ENCODE assay signal across 19 cellular contexts in the genomic region with DNA sequence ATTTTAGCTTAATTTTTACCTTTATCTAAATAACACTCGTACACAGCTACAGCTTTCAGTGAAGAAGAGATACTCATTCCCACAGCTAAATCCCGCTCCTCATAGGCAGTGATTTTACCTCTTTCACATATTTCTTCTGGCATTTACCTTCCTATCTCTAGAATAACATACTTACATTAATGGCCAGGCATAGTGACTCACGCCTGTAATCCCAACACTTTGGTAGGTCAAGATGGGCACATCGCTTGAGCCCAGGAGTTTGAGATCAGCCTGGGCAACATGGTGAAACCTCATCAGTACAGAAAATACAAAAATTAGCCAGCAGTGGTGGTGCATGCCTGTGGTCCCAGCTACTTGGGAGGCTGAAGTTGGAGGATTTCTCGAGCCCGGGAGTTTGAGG.
DNase-seq lines count a peak whose midpoint lies in the region; ATAC-seq and TF ChIP-seq lines count a peak whose summit lies in the region.
"Had no signal": no experiment of that assay in that cellular context is flagged by ENCODE, and none has a peak within 500 bp of the region (broad histone marks: within the 10 kb centered on the region; RNA-seq: fewer than 3 reads in every experiment).

No MANE protein-coding gene starts in this region.

- H2BK20ac ChIP-seq in IMR-90 (ENCODE audit: low read depth, low read length), result no peak overlapping the region

- H3K23ac ChIP-seq in IMR-90 (ENCODE audit: low read depth, low read length), result no peak overlapping the region

- H3K18ac ChIP-seq in IMR-90 (ENCODE audit: low read depth, low read length), result 0 out of 2 replicates have a peak overlapping the region, but pooled peaks have one; percentile 4

- TF ChIP-seq RAD21 in IMR-90 (IDR thresholded peaks at IDR 0.05; ENCODE audit: low read length), result no peak

- POLR2A ChIA-PET in IMR-90 (lab: Charles Lee; ENCODE audit: unreplicated experiment), result no interaction called here
- POLR2A ChIA-PET in Panc1 (lab: Charles Lee), result interaction anchor here (0.6 kb wide), 1 partner anchor 96 kb away, joined by 4 read pairs; no protein-coding TSS in a partner anchor

- no peak overlapping the region for H4K5ac ChIP-seq in IMR-90 (ENCODE audit: low read depth, low read length)

- in situ Hi-C loops in IMR-90 (cut with MboI; ENCODE audit: low sequenced_read_pairs), result no loop called here
- in situ Hi-C loops in Panc1 (cut with HindIII; ENCODE audit: low pct_unique_long_range_greater_than_20kb, low sequenced_read_pairs), result no loop called here

- no peak for TF ChIP-seq POLR2A in IMR-90 (IDR thresholded peaks at IDR 0.05; ENCODE audit: low read depth, low read length)

- H3K4me2 ChIP-seq in IMR-90 (ENCODE audit: low read depth, low read length), result no peak overlapping the region
- H3K4me2 ChIP-seq: BLaER1 had no signal

- no peak overlapping the region for H4K91ac ChIP-seq in IMR-90 (ENCODE audit: insufficient read depth, low read depth, low read length)

- WGBS in IMR-90 (ENCODE audit: extremely low coverage in 2 of 2, insufficient read length in 1 of 2), 2 experiments, result 90% methylated on average over 3 of the region's 6 CpGs; no CpG with 5 or more reads in 1 of the 2 experiments

- no peaks in the 10 kb centered on the region for H4K20me1 ChIP-seq in IMR-90 (ENCODE audit: insufficient read depth, low read length)
- H4K20me1 ChIP-seq: BLaER1 had no signal

- H2AK9ac ChIP-seq in IMR-90 (replicated peaks; ENCODE audit: low read depth, low read length, poor library complexity), result no peak overlapping the region

- no peak overlapping the region for H2AFZ ChIP-seq in IMR-90 (replicated peaks; ENCODE audit: low read length, poor library complexity)
- H2AFZ ChIP-seq: GM23248 had no signal

- peaks cover 46% of the 10 kb centered on the region for H3K4me1 ChIP-seq in left ventricle myocardium inferior
- H3K4me1 ChIP-seq in IMR-90 (ENCODE audit: control insufficient read depth, insufficient read depth, low read length), result peaks cover 14% of the 10 kb centered on the region
- peaks cover 19% of the 10 kb centered on the region for H3K4me1 ChIP-seq in Panc1 (ENCODE audit: control insufficient read depth, insufficient read depth, low read length)
- peaks cover 3 to 62% (median 56%) of the 10 kb centered on the region in 5 donors for H3K4me1 ChIP-seq in subcutaneous abdominal adipose tissue (ENCODE audit: control insufficient read depth in 5 of 5, insufficient read depth in 5 of 5, low read length in 5 of 5)
- H3K4me1 ChIP-seq: BLaER1 had no signal

- H2AK5ac ChIP-seq in IMR-90 (ENCODE audit: low read depth, low read length), result peak overlapping the region; percentile 69; the same call in 1 of the 2 replicates

- H3K27ac ChIP-seq in left ventricle myocardium inferior (replicated peaks) (peak overlapping the region; percentile 76), IMR-90 (ENCODE audit: insufficient read depth, low read length) (no peak overlapping the region), Panc1 (ENCODE audit: low read length) (peak overlapping the region; percentile 29; the same call in 1 of the 2 replicates), subcutaneous abdominal adipose tissue (ENCODE audit: low read depth, low read length) (peak overlapping the region; percentile 74)
- H3K27ac ChIP-seq: 22Rv1, BLaER1, C4-2B, GM23248 had no signal

- H3K14ac ChIP-seq in IMR-90 (replicated peaks; ENCODE audit: low read depth, low read length), result no peak overlapping the region

- ATAC-seq in Right ventricle myocardium inferior (no peak), IMR-90 (ENCODE audit: low read depth) (no peak), Panc1 (no peak), HG03196 (IDR thresholded peaks at IDR 0.05; ENCODE audit: unreplicated experiment) (no peak), GM18867 (IDR thresholded peaks at IDR 0.05; ENCODE audit: unreplicated experiment) (no peak)
- ATAC-seq: CD8-positive, alpha-beta T cell had no signal

- CTCF ChIA-PET in IMR-90 (lab: Yijun Ruan, JAX), result interaction anchor here (1.0 kb wide), 1 partner anchor 21 kb away, joined by 3 read pairs; no protein-coding TSS in a partner anchor
- CTCF ChIA-PET in Panc1 (lab: Charles Lee), result no interaction called here

- dilution Hi-C loops in IMR-90 (cut with HindIII; ENCODE audit: low sequenced_read_pairs, unreplicated experiment), result no loop called here

- H3K4me3 ChIP-seq in left ventricle myocardium inferior, result no peak overlapping the region
- no peak overlapping the region for H3K4me3 ChIP-seq in IMR-90 (ENCODE audit: insufficient read depth, low read depth, low read length)
- no peak overlapping the region for H3K4me3 ChIP-seq in Panc1 (ENCODE audit: low read depth in 2 of 2, low read length in 2 of 2)
- no peak overlapping the region for H3K4me3 ChIP-seq in subcutaneous abdominal adipose tissue (ENCODE audit: low read depth in 1 of 5, low read length in 5 of 5)
- H3K4me3 ChIP-seq: BLaER1, GM23248 had no signal

- H3K9ac ChIP-seq in IMR-90 (ENCODE audit: low read depth, low read length) (no peak overlapping the region), subcutaneous abdominal adipose tissue (ENCODE audit: low read length in 5 of 5) (no peak overlapping the region)
- H3K9ac ChIP-seq: BLaER1, GM23248 had no signal

- intact Hi-C loops in left ventricle myocardium inferior (cut with micrococcal nuclease), result no loop called here
- intact Hi-C loops in Right ventricle myocardium inferior (cut with DNase I), result no loop called here
- intact Hi-C loops in IMR-90 (cut with micrococcal nuclease), result no loop called here
- intact Hi-C loops in Panc1 (cut with micrococcal nuclease; ENCODE audit: unreplicated experiment), result no loop called here

- no peak overlapping the region for H2BK120ac ChIP-seq in IMR-90 (ENCODE audit: low read depth, low read length)

- no peaks in the 10 kb centered on the region for H3K27me3 ChIP-seq in left ventricle myocardium inferior (ENCODE audit: low read depth)
- H3K27me3 ChIP-seq in IMR-90 (ENCODE audit: control insufficient read depth, insufficient read depth, low read length), result no peaks in the 10 kb centered on the region
- no peaks in the 10 kb centered on the region for H3K27me3 ChIP-seq in Panc1 (ENCODE audit: control insufficient read depth, insufficient read depth, low read length)
- no peaks in the 10 kb centered on the region for H3K27me3 ChIP-seq in subcutaneous abdominal adipose tissue (ENCODE audit: control insufficient read depth in 5 of 5, insufficient read depth in 4 of 5, low read length in 5 of 5)
- H3K27me3 ChIP-seq: BLaER1 had no signal

- peak overlapping the region; percentile 12 for H2BK5ac ChIP-seq in IMR-90 (ENCODE audit: low read depth, low read length, poor library complexity, severe bottlenecking)

- BruUV-seq in IMR-90 (replicated peaks; lab: Mats Ljungman, UMichigan) (no TSS peak), Panc1 (replicated peaks; lab: Mats Ljungman, UMichigan) (no TSS peak)

- no peak overlapping the region; a peak in 1 of 4 replicates for H4K8ac ChIP-seq in IMR-90 (ENCODE audit: low read depth in 2 of 2, low read length in 2 of 2)

- H3K4ac ChIP-seq in IMR-90 (ENCODE audit: low read depth, low read length), result 0 out of 2 replicates have a peak overlapping the region, but pooled peaks have one; percentile 13

- no peak overlapping the region for H3K56ac ChIP-seq in IMR-90 (ENCODE audit: extremely low read depth, insufficient read depth, low read length)

- no peak for DNase-seq in left ventricle myocardium inferior
- DNase-seq in Right ventricle myocardium inferior (ENCODE audit: missing footprints), result no peak
- DNase-seq in IMR-90, result no peak
- DNase-seq in Panc1 (ENCODE audit: low read depth, low spot score), result no peak
- DNase-seq in NCI-H2107 treated with DMSO at 0.1 percent for 48 hours (lab: John Stamatoyannopoulos, UW; ENCODE audit: unreplicated experiment), result no peak
- DNase-seq: Caco-2; CD4-positive, CD25-positive, alpha-beta regulatory T cell; CD8-positive, alpha-beta T cell; DMS79; GF-D8; GM23248; H7; HCEC 1CT had no signal

- H2BK15ac ChIP-seq in IMR-90 (ENCODE audit: low read depth, low read length), result peak overlapping the region; percentile 52; the same call in 1 of the 3 replicates

- H3K79me1 ChIP-seq in IMR-90 (ENCODE audit: low read depth in 1 of 2, low read length in 2 of 2), result peaks cover 0 to 6% of the 10 kb centered on the region in 2 experiments; a peak in 2 of 4 replicates

- TF ChIP-seq CTCF in left ventricle myocardium inferior (IDR thresholded peaks at IDR 0.05; ENCODE audit: borderline replicate concordance) (no peak), IMR-90 (conservative IDR thresholded peaks at IDR 0.05; ENCODE audit: low read depth, low read length) (no peak), Panc1 (IDR thresholded peaks at IDR 0.05) (no peak)

- H3K9me1 ChIP-seq in IMR-90 (ENCODE audit: insufficient read depth, low read length), result peaks cover 3% of the 10 kb centered on the region

- H3K9me3 ChIP-seq in left ventricle myocardium inferior (replicated peaks) (peaks cover 9% of the 10 kb centered on the region), IMR-90 (ENCODE audit: control insufficient read depth, insufficient read depth, low read length) (no peaks in the 10 kb centered on the region), Panc1 (ENCODE audit: control insufficient read depth, insufficient read depth, low read depth, low read length) (peaks cover 3% of the 10 kb centered on the region; the same call in 1 of the 2 replicates), subcutaneous abdominal adipose tissue (ENCODE audit: control insufficient read depth in 5 of 5, low read length in 5 of 5) (peaks cover 0 to 3% (median 0%) of the 10 kb centered on the region in 5 donors)
- H3K9me3 ChIP-seq: BLaER1, Caco-2 had no signal

- no peaks in the 10 kb centered on the region for H3K36me3 ChIP-seq in left ventricle myocardium inferior
- no peaks in the 10 kb centered on the region for H3K36me3 ChIP-seq in IMR-90 (ENCODE audit: control insufficient read depth, insufficient read depth, low read length)
- no peaks in the 10 kb centered on the region for H3K36me3 ChIP-seq in Panc1 (ENCODE audit: control insufficient read depth, insufficient read depth, low read length)
- H3K36me3 ChIP-seq in subcutaneous abdominal adipose tissue (ENCODE audit: control insufficient read depth in 5 of 5, insufficient read depth in 5 of 5, low read length in 5 of 5), result peaks cover 0 to 11% (median 0%) of the 10 kb centered on the region in 5 donors
- H3K36me3 ChIP-seq: BLaER1 had no signal

TF ChIP-seq in IMR-90, 13 proteins besides CTCF, POLR2A, EP300 and RAD21 (continues in another document):
- no peak for TF ChIP-seq BHLHE40 (IDR thresholded peaks at IDR 0.05; ENCODE audit: low read depth, low read length)
- no peak for TF ChIP-seq FOS (IDR thresholded peaks at IDR 0.05; ENCODE audit: low read depth, low read length)
- no peak for TF ChIP-seq RCOR1 (IDR thresholded peaks at IDR 0.05; ENCODE audit: insufficient replicate concordance, low read length)
- TF ChIP-seq, protein P1, sequence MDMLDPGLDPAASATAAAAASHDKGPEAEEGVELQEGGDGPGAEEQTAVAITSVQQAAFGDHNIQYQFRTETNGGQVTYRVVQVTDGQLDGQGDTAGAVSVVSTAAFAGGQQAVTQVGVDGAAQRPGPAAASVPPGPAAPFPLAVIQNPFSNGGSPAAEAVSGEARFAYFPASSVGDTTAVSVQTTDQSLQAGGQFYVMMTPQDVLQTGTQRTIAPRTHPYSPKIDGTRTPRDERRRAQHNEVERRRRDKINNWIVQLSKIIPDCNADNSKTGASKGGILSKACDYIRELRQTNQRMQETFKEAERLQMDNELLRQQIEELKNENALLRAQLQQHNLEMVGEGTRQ (IDR thresholded peaks at IDR 0.05; ENCODE audit: low read depth, low read length), result no peak
- no peak for TF ChIP-seq CHD1 (IDR thresholded peaks at IDR 0.05; ENCODE audit: low read depth, low read length)
